31 cellular contexts compared by ENCODE assay signal in the genomic region with DNA sequence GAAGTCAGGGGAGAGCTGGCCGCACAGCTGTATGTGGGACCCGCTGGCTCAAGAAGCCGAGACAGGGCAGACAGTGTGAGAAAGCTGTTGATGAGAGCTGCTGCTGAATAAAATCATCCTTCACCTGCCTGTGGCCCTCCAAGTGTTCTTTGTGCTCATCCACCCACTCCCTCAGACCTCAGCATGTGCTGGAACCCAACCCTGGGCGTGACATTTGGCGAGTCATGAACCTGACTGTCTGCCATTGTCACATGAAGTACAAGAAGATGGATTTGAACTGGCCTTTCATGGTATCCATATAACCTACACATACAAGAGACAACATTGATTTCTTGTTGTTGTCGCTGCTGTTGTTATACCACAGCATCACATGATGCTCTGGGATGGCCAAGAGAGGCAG.
"Had no signal": no experiment of that assay in that cellular context is flagged by ENCODE, and none has a peak within 500 bp of the region (broad histone marks: within the 10 kb centered on the region; RNA-seq: fewer than 3 reads in every experiment).

No MANE protein-coding gene starts in this region.

- FAIRE-seq: K562 had no signal

- H3K4me1 ChIP-seq: SJSA1 had no signal

- H3K27me3 ChIP-seq: adrenal gland, cardiac muscle cell, SJSA1 had no signal

- H3K9me3 ChIP-seq: adrenal gland, SJSA1, SK-N-SH had no signal

- H3K4me2 ChIP-seq: SK-N-SH had no signal

- H3K9me3 Mint-ChIP-seq: activated T-helper 1 cell treated with anti-CD3 and anti-CD28 coated beads, Interleukin-12 subunit alpha, Interleukin-12 subunit beta, Interleukin-2, Interleukin-4 antibody, amounts not matched to agents 30 ng/mL and 10 ng/mL and 1 ng/mL, durations not matched to agents 14 hours and 24 hours and 36 hours; central memory CD8-positive, alpha-beta T cell; T-helper 1 cell treated with Interleukin-12 subunit alpha and Interleukin-12 subunit beta and Interleukin-4 antibody, amounts not matched to agents 30 μg/mL and 1 μg/mL, for 36 hours; T-helper 2 cell treated with Interferon-gamma antibody and Interleukin-4, amounts not matched to agents 5 μg/mL and 100 μg/mL, for 36 hours had no signal

- H3K27ac Mint-ChIP-seq: activated B cell treated with CpG ODN at 0.5 μM for 24 hours; activated CD4-positive, alpha-beta memory T cell treated with anti-CD3 and anti-CD28 coated beads for 36 hours; activated naive CD4-positive, alpha-beta T cell treated with anti-CD3 and anti-CD28 coated beads for 36 hours; activated naive CD4-positive, alpha-beta T cell treated with anti-CD3 and anti-CD28 coated beads, Interleukin-2, amount 50 U/mL, for 72 hours; activated T-helper 1 cell treated with anti-CD3 and anti-CD28 coated beads, Interleukin-12 subunit alpha, Interleukin-12 subunit beta, Interleukin-2, Interleukin-4 antibody, amounts not matched to agents 30 ng/mL and 10 ng/mL and 1 ng/mL, durations not matched to agents 14 hours and 24 hours and 36 hours; brain; T-helper 1 cell treated with Interleukin-12 subunit alpha and Interleukin-12 subunit beta and Interleukin-4 antibody, amounts not matched to agents 30 μg/mL and 1 μg/mL, for 36 hours; T-helper 2 cell treated with Interferon-gamma antibody and Interleukin-4, amounts not matched to agents 5 μg/mL and 100 μg/mL, for 36 hours had no signal

- H3K27me3 Mint-ChIP-seq: activated B cell treated with CpG ODN at 0.5 μM for 24 hours; brain; central memory CD8-positive, alpha-beta T cell had no signal

- H3K27ac ChIP-seq: cardiac muscle cell, SJSA1 had no signal

- H3K36me3 ChIP-seq: adrenal gland, cardiac muscle cell, SJSA1 had no signal

- H3K4me3 Mint-ChIP-seq: activated B cell treated with CpG ODN at 0.5 μM for 24 hours; activated CD4-positive, alpha-beta memory T cell treated with anti-CD3 and anti-CD28 coated beads for 36 hours; activated naive CD4-positive, alpha-beta T cell treated with anti-CD3 and anti-CD28 coated beads for 36 hours; activated T-cell treated with anti-CD3 and anti-CD28 coated beads, Interleukin-2, amount 50 U/mL, for 4 hours; activated T-helper 1 cell treated with anti-CD3 and anti-CD28 coated beads, Interleukin-12 subunit alpha, Interleukin-12 subunit beta, Interleukin-2, Interleukin-4 antibody, amounts not matched to agents 30 ng/mL and 10 ng/mL and 1 ng/mL, durations not matched to agents 14 hours and 24 hours and 36 hours; brain; central memory CD8-positive, alpha-beta T cell; T-helper 1 cell treated with Interleukin-12 subunit alpha and Interleukin-12 subunit beta and Interleukin-4 antibody, amounts not matched to agents 30 μg/mL and 1 μg/mL, for 36 hours; T-helper 2 cell treated with Interferon-gamma antibody and Interleukin-4, amounts not matched to agents 5 μg/mL and 100 μg/mL, for 36 hours had no signal

- ATAC-seq: activated naive CD4-positive, alpha-beta T cell treated with anti-CD3 and anti-CD28 coated beads, Interleukin-2, amount 50 U/mL, for 72 hours; activated T-cell treated with anti-CD3 and anti-CD28 coated beads, Interleukin-2, amount 50 U/mL, for 4 hours; K562; Panc1 had no signal

- H3K36me3 Mint-ChIP-seq: activated CD4-positive, alpha-beta memory T cell treated with anti-CD3 and anti-CD28 coated beads for 36 hours; activated naive CD4-positive, alpha-beta T cell treated with anti-CD3 and anti-CD28 coated beads, Interleukin-2, amount 50 U/mL, for 72 hours; brain had no signal

- H3K4me3 ChIP-seq: adrenal gland, cardiac muscle cell, K562, SJSA1 had no signal

- H3K9ac ChIP-seq: SK-N-SH had no signal

- H3K4me1 Mint-ChIP-seq: activated B cell treated with CpG ODN at 0.5 μM for 24 hours; brain; central memory CD8-positive, alpha-beta T cell had no signal

- DNase-seq: activated B cell treated with CpG ODN at 0.5 μM for 24 hours; activated CD4-positive, alpha-beta memory T cell treated with anti-CD3 and anti-CD28 coated beads for 36 hours; activated CD4-positive, alpha-beta T cell treated with anti-CD3 and anti-CD28 coated beads for 4 hours; activated CD4-positive, alpha-beta T cell treated with anti-CD3 and anti-CD28 coated beads, Interleukin-2, amount 50 U/mL, for 1 hour; activated CD4-positive, CD25-positive, alpha-beta regulatory T cell treated with anti-CD3 and anti-CD28 coated beads, Interleukin-2, amount 50 U/mL, for 72 hours; activated CD8-positive, alpha-beta memory T cell treated with anti-CD3 and anti-CD28 coated beads, Interleukin-2, amount 50 U/mL, for 4 hours; activated gamma-delta T cell treated with Interleukin-2 at 50 U/mL for 16 hours; activated naive CD4-positive, alpha-beta T cell treated with anti-CD3 and anti-CD28 coated beads for 36 hours; activated T-cell treated with anti-CD3 and anti-CD28 coated beads for 4 hours; activated T-cell treated with anti-CD3 and anti-CD28 coated beads, Interleukin-2, amount 50 U/mL, for 4 hours; NCI-H1105; NCI-H1417 treated with DMSO at 0.1 percent for 48 hours; NCI-H187 treated with DMSO at 0.1 percent for 48 hours; NCI-H2081; NCI-H2171 treated with DMSO at 0.1 percent for 48 hours; NCI-H446; NCI-H510A treated with DMSO at 0.1 percent for 48 hours; NCI-H526 treated with DMSO at 0.1 percent for 48 hours; SHP77 treated with DMSO at 0.1 percent for 48 hours; SK-N-SH had no signal
